Comparison of ENCODE assay signal across 17 cellular contexts in the genomic region with DNA sequence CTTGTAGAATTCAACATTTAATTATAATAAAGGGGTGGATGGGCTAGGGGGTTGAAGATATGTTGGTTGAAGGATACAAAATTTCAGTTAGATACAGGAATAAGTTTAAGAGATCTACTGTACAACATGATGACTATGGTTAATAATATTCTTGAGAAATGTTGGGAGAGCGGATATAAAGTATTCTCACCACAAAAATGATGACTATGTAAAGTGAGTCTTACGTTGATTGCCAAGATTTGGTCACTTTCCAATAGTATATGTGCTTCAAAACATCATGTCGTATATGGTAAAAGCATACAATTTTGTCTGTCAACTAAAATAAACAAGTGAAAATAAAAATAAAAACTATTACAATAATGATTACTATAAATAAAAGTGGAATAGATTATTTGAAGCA.
DNase-seq lines count a peak whose midpoint lies in the region; FAIRE-seq and TF ChIP-seq lines count a peak whose summit lies in the region.
"Had no signal": no experiment of that assay in that cellular context is flagged by ENCODE, and none has a peak within 500 bp of the region (broad histone marks: within the 10 kb centered on the region; RNA-seq: fewer than 3 reads in every experiment).

No MANE protein-coding gene starts in this region.

- H3K27me3 ChIP-seq in GM23248 (replicated peaks; ENCODE audit: insufficient read depth) (no peaks in the 10 kb centered on the region), A673 (replicated peaks; ENCODE audit: insufficient read depth, low read depth, low read length, poor library complexity) (no peaks in the 10 kb centered on the region)

- no peak overlapping the region for H3K4me3 ChIP-seq in GM23248
- no peak overlapping the region for H3K4me3 ChIP-seq in choroid plexus epithelial cell (ENCODE audit: low read depth, low read length)
- H3K4me3 ChIP-seq in A673 (ENCODE audit: low read depth, low read length, poor library complexity, severe bottlenecking) = no peak overlapping the region

- no peak overlapping the region for H2AFZ ChIP-seq in GM23248

- TF ChIP-seq CTCF in choroid plexus epithelial cell (conservative IDR thresholded peaks at IDR 0.05; ENCODE audit: low read depth, low read length) (no peak), D721Med (IDR thresholded peaks at IDR 0.05; ENCODE audit: insufficient read depth, missing control alignments) (no peak), A673 (conservative IDR thresholded peaks at IDR 0.05; ENCODE audit: low read depth, low read length) (no peak)

- H4K20me1 ChIP-seq in GM23248 (ENCODE audit: insufficient read depth) = no peaks in the 10 kb centered on the region

- H3K4me1 ChIP-seq in GM23248 (ENCODE audit: insufficient read depth) (no peaks in the 10 kb centered on the region), A673 (ENCODE audit: insufficient read depth, low read length, poor library complexity, severe bottlenecking) (no peaks in the 10 kb centered on the region)

- no peaks in the 10 kb centered on the region for H3K79me2 ChIP-seq in GM23248 (ENCODE audit: insufficient read depth)

- H3K9me2 ChIP-seq in GM23248 (ENCODE audit: insufficient read depth) = no peaks in the 10 kb centered on the region

- POLR2A ChIA-PET in A673 (lab: Charles Lee; ENCODE audit: low non-redundant PET) = no interaction called here

- DNase-seq in GM23248 (peak; percentile 7), LHCN-M2 (ENCODE audit: low read depth) (peak; percentile 17), choroid plexus epithelial cell (ENCODE audit: low read depth) (peak; percentile 80), D721Med (ENCODE audit: insufficient read length, low spot score) (no peak), A673 (ENCODE audit: low spot score) (no peak), NCI-H2171 (lab: John Stamatoyannopoulos, UW) (no peak)
- DNase-seq in activated CD4-positive, CD25-positive, alpha-beta regulatory T cell treated with anti-CD3 and anti-CD28 coated beads, Interleukin-2, amount 50 U/mL, for 72 hours = no peak
- DNase-seq: AML-193, C1 segment of cervical spinal cord, DMS53, H9, NCI-H1092 treated with DMSO at 0.1 percent for 48 hours, NCI-H146, NCI-H2029, NCI-H226, NCI-H510A treated with DMSO at 0.1 percent for 48 hours, NCI-H748 treated with DMSO at 0.1 percent for 48 hours had no signal

- H3K36me3 ChIP-seq in GM23248 (ENCODE audit: low read depth) (no peaks in the 10 kb centered on the region), A673 (ENCODE audit: insufficient read depth, low read length, poor library complexity, severe bottlenecking) (no peaks in the 10 kb centered on the region)

- no TSS peak for BruUV-seq in A673 (replicated peaks; lab: Mats Ljungman, UMichigan)

- H3K9ac ChIP-seq in GM23248 = no peak overlapping the region

- 26 to 36% methylated on average over 3 of the region's 3 CpGs for WGBS in GM23248 (ENCODE audit: low coverage in 1 of 2, low lambda C conversion rate in 2 of 2, missing lambda C conversion rate in 2 of 2), 2 experiments

- in situ Hi-C loops in GM23248 (cut with MboI) = no loop called here

- H3K9me3 ChIP-seq in GM23248 (ENCODE audit: low read depth) = no peaks in the 10 kb centered on the region
- no peaks in the 10 kb centered on the region for H3K9me3 ChIP-seq in A673 (ENCODE audit: low read depth, low read length, poor library complexity, severe bottlenecking)

- CTCF ChIA-PET in A673 (lab: Charles Lee) = no interaction called here

- H3K27ac ChIP-seq in GM23248 = no peak overlapping the region
- H3K27ac ChIP-seq in A673 (ENCODE audit: low read depth, low read length, poor library complexity, severe bottlenecking) = no peak overlapping the region

- no peak overlapping the region for H3K4me2 ChIP-seq in GM23248 (ENCODE audit: unreplicated experiment)

- intact Hi-C loops in A673 (cut with micrococcal nuclease; ENCODE audit: unreplicated experiment) = no loop called here

- no peak for FAIRE-seq in D721Med (lab: Jason Lieb, UNC)

- H3F3A ChIP-seq in GM23248 (ENCODE audit: insufficient read depth) = no peaks in the 10 kb centered on the region

Comparison
In these comparisons a context has a peak if more than half of its experiments do, and no peak if none do; other contexts are left out.
1. DNase-seq: peak in GM23248 (single experiment), LHCN-M2 (single experiment) and choroid plexus epithelial cell (single experiment); none in D721Med (single experiment), activated CD4-positive, CD25-positive, alpha-beta regulatory T cell treated with anti-CD3 and anti-CD28 coated beads, Interleukin-2, amount 50 U/mL, for 72 hours (single experiment), A673 (single experiment) and NCI-H2171 (single experiment).